1 cellular context compared by ENCODE assay signal in the genomic region with DNA sequence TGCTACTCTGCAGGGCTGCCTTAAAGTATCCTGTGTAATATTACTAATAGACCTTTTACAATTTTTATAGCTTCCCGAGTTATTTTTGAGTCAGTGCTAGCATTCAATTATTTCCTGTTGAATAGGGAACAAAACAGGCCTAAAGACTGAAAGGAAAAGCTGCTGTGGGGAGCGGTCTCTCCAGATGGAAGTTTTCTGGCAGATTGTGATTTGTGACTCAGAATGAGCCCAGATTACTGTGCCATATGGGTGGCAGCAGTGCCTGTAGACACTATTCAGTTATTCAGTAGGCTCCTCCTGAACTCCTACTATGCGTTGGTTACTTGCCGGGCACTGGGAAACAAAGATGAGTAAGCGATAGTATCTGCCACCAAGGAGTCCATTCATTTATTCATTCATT.
TF ChIP-seq lines count a peak whose summit lies in the region.

No MANE protein-coding gene starts in this region.

TF ChIP-seq in SK-N-SH, 30 proteins besides CTCF, POLR2A, EP300 and RAD21 (continued from another document):
- TF ChIP-seq, protein P1, sequence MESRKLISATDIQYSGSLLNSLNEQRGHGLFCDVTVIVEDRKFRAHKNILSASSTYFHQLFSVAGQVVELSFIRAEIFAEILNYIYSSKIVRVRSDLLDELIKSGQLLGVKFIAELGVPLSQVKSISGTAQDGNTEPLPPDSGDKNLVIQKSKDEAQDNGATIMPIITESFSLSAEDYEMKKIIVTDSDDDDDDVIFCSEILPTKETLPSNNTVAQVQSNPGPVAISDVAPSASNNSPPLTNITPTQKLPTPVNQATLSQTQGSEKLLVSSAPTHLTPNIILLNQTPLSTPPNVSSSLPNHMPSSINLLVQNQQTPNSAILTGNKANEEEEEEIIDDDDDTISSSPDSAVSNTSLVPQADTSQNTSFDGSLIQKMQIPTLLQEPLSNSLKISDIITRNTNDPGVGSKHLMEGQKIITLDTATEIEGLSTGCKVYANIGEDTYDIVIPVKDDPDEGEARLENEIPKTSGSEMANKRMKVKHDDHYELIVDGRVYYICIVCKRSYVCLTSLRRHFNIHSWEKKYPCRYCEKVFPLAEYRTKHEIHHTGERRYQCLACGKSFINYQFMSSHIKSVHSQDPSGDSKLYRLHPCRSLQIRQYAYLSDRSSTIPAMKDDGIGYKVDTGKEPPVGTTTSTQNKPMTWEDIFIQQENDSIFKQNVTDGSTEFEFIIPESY (IDR thresholded peaks at IDR 0.05; ENCODE audit: borderline replicate concordance, low read depth) = no peak
- TF ChIP-seq TAF1 (IDR thresholded peaks at IDR 0.05; ENCODE audit: borderline replicate concordance, low read depth, low read length) = no peak
- no peak for TF ChIP-seq MAX (IDR thresholded peaks at IDR 0.05; ENCODE audit: low read depth)
- TF ChIP-seq SMC3 (IDR thresholded peaks at IDR 0.05; ENCODE audit: low read depth, low read length) = no peak
- no peak for TF ChIP-seq TEAD4 (IDR thresholded peaks at IDR 0.05; ENCODE audit: borderline replicate concordance, insufficient read depth)
- TF ChIP-seq TCF12 (IDR thresholded peaks at IDR 0.05) = peak; percentile 83
- no peak for TF ChIP-seq CHD2 (IDR thresholded peaks at IDR 0.05; ENCODE audit: low read length, partially characterized antibody)
- no peak for TF ChIP-seq FOXM1 (IDR thresholded peaks at IDR 0.05; ENCODE audit: low read depth)
- TF ChIP-seq, protein P2, sequence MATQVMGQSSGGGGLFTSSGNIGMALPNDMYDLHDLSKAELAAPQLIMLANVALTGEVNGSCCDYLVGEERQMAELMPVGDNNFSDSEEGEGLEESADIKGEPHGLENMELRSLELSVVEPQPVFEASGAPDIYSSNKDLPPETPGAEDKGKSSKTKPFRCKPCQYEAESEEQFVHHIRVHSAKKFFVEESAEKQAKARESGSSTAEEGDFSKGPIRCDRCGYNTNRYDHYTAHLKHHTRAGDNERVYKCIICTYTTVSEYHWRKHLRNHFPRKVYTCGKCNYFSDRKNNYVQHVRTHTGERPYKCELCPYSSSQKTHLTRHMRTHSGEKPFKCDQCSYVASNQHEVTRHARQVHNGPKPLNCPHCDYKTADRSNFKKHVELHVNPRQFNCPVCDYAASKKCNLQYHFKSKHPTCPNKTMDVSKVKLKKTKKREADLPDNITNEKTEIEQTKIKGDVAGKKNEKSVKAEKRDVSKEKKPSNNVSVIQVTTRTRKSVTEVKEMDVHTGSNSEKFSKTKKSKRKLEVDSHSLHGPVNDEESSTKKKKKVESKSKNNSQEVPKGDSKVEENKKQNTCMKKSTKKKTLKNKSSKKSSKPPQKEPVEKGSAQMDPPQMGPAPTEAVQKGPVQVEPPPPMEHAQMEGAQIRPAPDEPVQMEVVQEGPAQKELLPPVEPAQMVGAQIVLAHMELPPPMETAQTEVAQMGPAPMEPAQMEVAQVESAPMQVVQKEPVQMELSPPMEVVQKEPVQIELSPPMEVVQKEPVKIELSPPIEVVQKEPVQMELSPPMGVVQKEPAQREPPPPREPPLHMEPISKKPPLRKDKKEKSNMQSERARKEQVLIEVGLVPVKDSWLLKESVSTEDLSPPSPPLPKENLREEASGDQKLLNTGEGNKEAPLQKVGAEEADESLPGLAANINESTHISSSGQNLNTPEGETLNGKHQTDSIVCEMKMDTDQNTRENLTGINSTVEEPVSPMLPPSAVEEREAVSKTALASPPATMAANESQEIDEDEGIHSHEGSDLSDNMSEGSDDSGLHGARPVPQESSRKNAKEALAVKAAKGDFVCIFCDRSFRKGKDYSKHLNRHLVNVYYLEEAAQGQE (IDR thresholded peaks at IDR 0.05; ENCODE audit: low read depth, low read length) = no peak
- TF ChIP-seq ELF1 (IDR thresholded peaks at IDR 0.05) = no peak
- no peak for TF ChIP-seq MXI1 (IDR thresholded peaks at IDR 0.05; ENCODE audit: low read depth, low read length)
- no peak for TF ChIP-seq RXRA (IDR thresholded peaks at IDR 0.05; ENCODE audit: borderline replicate concordance, low read depth)
- TF ChIP-seq, protein P3, sequence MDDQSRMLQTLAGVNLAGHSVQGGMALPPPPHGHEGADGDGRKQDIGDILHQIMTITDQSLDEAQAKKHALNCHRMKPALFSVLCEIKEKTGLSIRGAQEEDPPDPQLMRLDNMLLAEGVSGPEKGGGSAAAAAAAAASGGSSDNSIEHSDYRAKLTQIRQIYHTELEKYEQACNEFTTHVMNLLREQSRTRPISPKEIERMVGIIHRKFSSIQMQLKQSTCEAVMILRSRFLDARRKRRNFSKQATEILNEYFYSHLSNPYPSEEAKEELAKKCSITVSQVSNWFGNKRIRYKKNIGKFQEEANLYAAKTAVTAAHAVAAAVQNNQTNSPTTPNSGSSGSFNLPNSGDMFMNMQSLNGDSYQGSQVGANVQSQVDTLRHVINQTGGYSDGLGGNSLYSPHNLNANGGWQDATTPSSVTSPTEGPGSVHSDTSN (IDR thresholded peaks at IDR 0.05) = peak; percentile 72
- no peak for TF ChIP-seq FOXJ3 (CRISPR knock-in tag; IDR thresholded peaks at IDR 0.05)
- TF ChIP-seq NFIC (IDR thresholded peaks at IDR 0.05; ENCODE audit: borderline replicate concordance) = 0 out of 2 replicates have a peak, but pooled peaks have one; percentile 10
- TF ChIP-seq FOSL2 (IDR thresholded peaks at IDR 0.05; ENCODE audit: borderline replicate concordance, low read depth) = 0 out of 2 replicates have a peak, but pooled peaks have one; percentile 26
- no peak for TF ChIP-seq EZH2phosphoT487 (IDR thresholded peaks at IDR 0.05; ENCODE audit: borderline replicate concordance, low read depth)
- TF ChIP-seq MEF2A (IDR thresholded peaks at IDR 0.05; ENCODE audit: borderline replicate concordance, low read depth) = no peak
- TF ChIP-seq RCOR1 (IDR thresholded peaks at IDR 0.05; ENCODE audit: low read length) = no peak
